ENCODE assay signal across 8 cellular contexts in the genomic region with DNA sequence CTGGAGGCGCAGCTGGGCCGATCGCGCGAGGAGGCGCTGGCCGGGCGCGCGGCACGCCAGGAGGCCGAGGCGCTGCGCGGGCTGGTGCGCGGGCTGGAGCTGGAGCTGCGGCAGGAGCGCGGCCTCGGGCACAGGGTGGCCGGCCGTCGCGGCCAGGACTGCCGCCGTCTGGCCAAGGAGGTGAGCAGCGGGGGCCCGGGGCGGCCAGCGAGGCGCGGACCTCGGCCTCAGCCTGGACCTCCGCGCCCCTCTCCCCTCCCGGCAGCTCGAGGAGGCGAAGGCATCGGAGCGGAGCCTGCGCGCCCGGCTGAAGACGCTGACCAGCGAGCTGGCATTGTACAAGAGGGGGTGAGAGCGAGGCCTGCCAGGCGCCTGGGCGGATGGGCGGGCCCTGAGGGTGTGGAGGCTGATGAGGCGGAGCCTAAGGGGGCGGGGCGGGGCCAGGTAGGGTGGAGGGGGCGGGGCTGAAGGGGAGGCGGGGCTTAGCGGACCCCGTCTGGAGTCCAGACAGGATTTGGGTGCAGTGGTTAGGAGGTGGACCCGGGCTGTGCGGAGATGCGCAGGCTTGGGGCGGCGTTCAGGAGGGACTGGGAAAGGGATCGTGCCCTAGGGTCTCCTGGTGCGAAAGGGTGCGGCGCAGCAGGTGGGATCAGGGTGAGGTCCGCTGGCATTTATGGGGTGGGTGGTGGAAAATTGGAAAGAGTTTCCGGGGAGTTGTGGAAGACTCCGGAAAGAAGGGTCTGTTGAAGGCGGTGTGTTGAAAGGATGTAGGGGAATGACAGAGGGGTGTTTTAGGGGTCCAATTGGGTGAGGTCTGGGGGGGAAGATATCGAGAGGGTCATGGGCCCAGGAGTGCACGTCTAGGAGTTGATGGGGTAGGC. TPM values are rescaled to one million over a fixed set of nuclear protein-coding genes. Genes with fewer than 3 reads are reported as not detected.
DNase-seq lines count a peak whose midpoint lies in the region; ATAC-seq, FAIRE-seq and TF ChIP-seq lines count a peak whose summit lies in the region.

No MANE protein-coding gene starts in this region.

- H3K9me3 Mint-ChIP-seq in astrocyte (ENCODE audit: unreplicated experiment): no peaks in the 10 kb centered on the region

- no peak for FAIRE-seq in astrocyte (lab: Jason Lieb, UNC)

- no peaks in the 10 kb centered on the region for H3K36me3 ChIP-seq in astrocyte (ENCODE audit: insufficient read depth, low read length)

- H3K4me3 ChIP-seq in astrocyte (ENCODE audit: insufficient read depth, low read depth, low read length): peak overlapping the region; percentile 23
- H3K4me3 ChIP-seq in iPS-18c (ENCODE audit: insufficient read depth, low read depth, low read length): peak overlapping the region; percentile 39

- H3K9me3 ChIP-seq in astrocyte (ENCODE audit: insufficient read depth, low read depth, low read length): no peaks in the 10 kb centered on the region
- H3K9me3 ChIP-seq in iPS-18c (ENCODE audit: control insufficient read depth, insufficient read depth, low read length): no peaks in the 10 kb centered on the region

- H3K27me3 Mint-ChIP-seq in astrocyte (ENCODE audit: low read depth, unreplicated experiment): peaks cover 17% of the 10 kb centered on the region

- no peak overlapping the region for H3K27ac Mint-ChIP-seq in astrocyte (ENCODE audit: unreplicated experiment)

- H3K36me3 Mint-ChIP-seq in astrocyte (ENCODE audit: low read depth, unreplicated experiment): peaks cover 3% of the 10 kb centered on the region

- peak overlapping the region; percentile 56 for H2AFZ ChIP-seq in astrocyte (ENCODE audit: low read depth, low read length)

- peaks cover 11% of the 10 kb centered on the region for H3K27me3 ChIP-seq in astrocyte (ENCODE audit: insufficient read depth, low read length)

- peaks cover 50% of the 10 kb centered on the region for H4K20me1 ChIP-seq in astrocyte (ENCODE audit: insufficient read depth, low read length)

- DNase-seq in NCI-H510A (lab: John Stamatoyannopoulos, UW) (peak; percentile 48), NCI-H510A treated with DMSO at 0.1 percent for 48 hours (lab: John Stamatoyannopoulos, UW) (no peak), T-helper 1 cell (peak; percentile 46 to 66 (median 62)), astrocyte (ENCODE audit: low read depth) (no peak)
- DNase-seq in stimulated activated CD4-positive, alpha-beta T cell treated with anti-CD3 and anti-CD28 coated beads, Interleukin-15, amount 100 ng/mL, for 48 hours (ENCODE audit: low read depth in 2 of 2): peak; percentile 41 to 65

- peak overlapping the region; percentile 41 for H3K9ac ChIP-seq in astrocyte (ENCODE audit: low read length)

- peaks cover 17% of the 10 kb centered on the region for H3K4me1 ChIP-seq in astrocyte (ENCODE audit: insufficient read depth, low read length)

- no peaks in the 10 kb centered on the region for H3K79me2 ChIP-seq in astrocyte (ENCODE audit: insufficient read depth, low read length)

- H3K4me3 Mint-ChIP-seq in astrocyte (ENCODE audit: unreplicated experiment): peak overlapping the region; percentile 70

- peaks cover 4% of the 10 kb centered on the region for H3K4me1 Mint-ChIP-seq in astrocyte (ENCODE audit: low read depth, unreplicated experiment)

- H3K4me2 ChIP-seq in astrocyte (ENCODE audit: low read length): peak overlapping the region; percentile 96

- H3K27ac ChIP-seq in astrocyte (ENCODE audit: low read depth, low read length): no peak overlapping the region

- ATAC-seq in GM18861 (IDR thresholded peaks at IDR 0.05; ENCODE audit: unreplicated experiment) (no peak), HG03045 (IDR thresholded peaks at IDR 0.05; ENCODE audit: unreplicated experiment) (no peak)

- no peak for TF ChIP-seq CTCF in astrocyte (IDR thresholded peaks at IDR 0.05; ENCODE audit: insufficient read depth, low read depth, low read length)

RNA-seq across cellular contexts. Expression of a gene that starts 7.5 kb away (rescaled TPM):
- total RNA-seq in astrocyte: not detected in 2 replicates

RNA-seq across cellular contexts. Expression of a gene that starts 20.1 kb away (rescaled TPM):
- total RNA-seq in astrocyte: 6.6 and 6.7 TPM in 2 replicates

RNA-seq across cellular contexts. Expression of a gene that starts 25.5 kb away (rescaled TPM):
- total RNA-seq in astrocyte: 2.3 and 5.4 TPM in 2 replicates

RNA-seq across cellular contexts. Expression of a gene that starts 41.7 kb away (rescaled TPM):
- 10.7 and 11.1 TPM in 2 replicates for total RNA-seq in astrocyte

Comparison
In these comparisons a context has a peak if more than half of its experiments do, and no peak if none do; other contexts are left out.
1. DNase-seq: peak in NCI-H510A (single experiment), T-helper 1 cell (5 of 5) and stimulated activated CD4-positive, alpha-beta T cell treated with anti-CD3 and anti-CD28 coated beads, Interleukin-15, amount 100 ng/mL, for 48 hours (2 of 2); none in NCI-H510A treated with DMSO at 0.1 percent for 48 hours (single experiment) and astrocyte (single experiment).